In the genomic region with DNA sequence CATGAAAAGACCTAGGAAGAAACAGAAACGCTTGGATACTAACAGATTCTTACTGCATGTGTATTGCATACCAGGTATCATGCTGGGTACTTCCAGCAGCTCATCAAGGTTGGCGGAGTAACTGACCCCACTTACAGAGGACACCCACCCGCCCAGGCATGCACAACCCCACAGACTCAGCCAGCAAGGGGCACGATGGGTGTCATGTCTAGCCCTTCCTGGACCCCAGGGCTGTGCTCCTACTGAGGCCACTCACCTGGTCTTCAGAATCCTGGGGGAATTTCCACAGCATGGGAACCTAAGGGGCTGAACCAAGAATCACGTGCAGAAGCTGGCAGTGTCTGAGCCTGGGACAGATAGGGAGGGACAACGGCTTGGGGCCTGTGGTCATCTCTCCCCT, we compare ENCODE assay signal across 25 cellular contexts.
"Had no signal": no experiment of that assay in that cellular context is flagged by ENCODE, and none has a peak within 500 bp of the region (broad histone marks: within the 10 kb centered on the region; RNA-seq: fewer than 3 reads in every experiment).

No MANE protein-coding gene starts in this region.

- H3K4me3 Mint-ChIP-seq: activated CD4-positive, alpha-beta memory T cell treated with anti-CD3 and anti-CD28 coated beads for 36 hours; activated naive CD4-positive, alpha-beta T cell treated with anti-CD3 and anti-CD28 coated beads, Interleukin-2, amount 10 ng/mL, durations not matched to agents 7 days and 5 days had no signal

- H3K36me3 Mint-ChIP-seq: activated CD4-positive, alpha-beta memory T cell treated with anti-CD3 and anti-CD28 coated beads for 36 hours; activated naive CD4-positive, alpha-beta T cell treated with anti-CD3 and anti-CD28 coated beads, Interleukin-2, amount 10 ng/mL, durations not matched to agents 7 days and 5 days; natural killer cell treated with Interleukin-12 subunit alpha and Interleukin-12 subunit beta and Interleukin-15 and Interleukin-18, amount 100 ng/mL, for 72 hours had no signal

- H3K36me3 ChIP-seq: breast epithelium, esophagus squamous epithelium, left lung, lower lobe of right lung, right atrium auricular region, suprapubic skin, tibial artery, vagina had no signal

- H3K27ac Mint-ChIP-seq: activated CD4-positive, alpha-beta memory T cell treated with anti-CD3 and anti-CD28 coated beads for 36 hours; activated naive CD4-positive, alpha-beta T cell treated with anti-CD3 and anti-CD28 coated beads, Interleukin-2, amount 10 ng/mL, durations not matched to agents 7 days and 5 days had no signal

- ATAC-seq: psoas muscle had no signal

- H3K27me3 Mint-ChIP-seq: activated CD4-positive, alpha-beta memory T cell treated with anti-CD3 and anti-CD28 coated beads for 36 hours; activated naive CD4-positive, alpha-beta T cell treated with anti-CD3 and anti-CD28 coated beads, Interleukin-2, amount 10 ng/mL, durations not matched to agents 7 days and 5 days; natural killer cell treated with Interleukin-12 subunit alpha and Interleukin-12 subunit beta and Interleukin-15 and Interleukin-18, amount 100 ng/mL, for 72 hours had no signal

- H3K27ac ChIP-seq: breast epithelium, esophagus squamous epithelium, left lung, lower lobe of right lung, psoas muscle, right atrium auricular region, suprapubic skin, tibial artery, vagina, VCaP had no signal

- H3K9me3 ChIP-seq: breast epithelium, esophagus squamous epithelium, left lung, lower lobe of right lung, mucosa of descending colon, psoas muscle, right atrium auricular region, suprapubic skin, tibial artery, vagina had no signal

- H3K4me1 ChIP-seq: breast epithelium, esophagus squamous epithelium, left lung, lower lobe of right lung, psoas muscle, suprapubic skin, vagina had no signal

- H3K9me3 Mint-ChIP-seq: activated CD4-positive, alpha-beta memory T cell treated with anti-CD3 and anti-CD28 coated beads for 36 hours; activated naive CD4-positive, alpha-beta T cell treated with anti-CD3 and anti-CD28 coated beads, Interleukin-2, amount 10 ng/mL, durations not matched to agents 7 days and 5 days; natural killer cell treated with Interleukin-12 subunit alpha and Interleukin-12 subunit beta and Interleukin-15 and Interleukin-18, amount 100 ng/mL, for 72 hours had no signal

- H3K27me3 ChIP-seq: breast epithelium, esophagus squamous epithelium, left lung, right atrium auricular region, suprapubic skin, tibial artery, vagina had no signal

- H3K4me3 ChIP-seq: breast epithelium, esophagus squamous epithelium, left lung, lower lobe of right lung, mucosa of descending colon, psoas muscle, right atrium auricular region, suprapubic skin, tibial artery, vagina had no signal

- DNase-seq: activated CD4-positive, alpha-beta memory T cell treated with anti-CD3 and anti-CD28 coated beads for 36 hours; activated CD4-positive, alpha-beta T cell treated with anti-CD3 and anti-CD28 coated beads for 48 hours; activated CD8-positive, alpha-beta memory T cell treated with anti-CD3 and anti-CD28 coated beads, Interleukin-2, amount 50 U/mL, for 4 hours; activated gamma-delta T cell; activated naive CD4-positive, alpha-beta T cell treated with anti-CD3 and anti-CD28 coated beads, Interleukin-2, amount 10 ng/mL, durations not matched to agents 7 days and 5 days; activated T-cell treated with anti-CD3 and anti-CD28 coated beads, Interleukin-2, amount 50 U/mL, for 1 hour; amygdala; central memory CD4-positive, alpha-beta T cell; dermis blood vessel endothelial cell; effector CD4-positive, alpha-beta T cell; esophagus squamous epithelium; foreskin melanocyte; left lung; lower lobe of right lung; mucosa of descending colon; psoas muscle; stimulated activated CD4-positive, alpha-beta T cell treated with anti-CD3 and anti-CD28 coated beads, Interleukin-15, amount 100 ng/mL, for 24 hours; stimulated activated naive CD4-positive, alpha-beta T cell; tibial artery had no signal
